8 cellular contexts compared by ENCODE assay signal in the genomic region with DNA sequence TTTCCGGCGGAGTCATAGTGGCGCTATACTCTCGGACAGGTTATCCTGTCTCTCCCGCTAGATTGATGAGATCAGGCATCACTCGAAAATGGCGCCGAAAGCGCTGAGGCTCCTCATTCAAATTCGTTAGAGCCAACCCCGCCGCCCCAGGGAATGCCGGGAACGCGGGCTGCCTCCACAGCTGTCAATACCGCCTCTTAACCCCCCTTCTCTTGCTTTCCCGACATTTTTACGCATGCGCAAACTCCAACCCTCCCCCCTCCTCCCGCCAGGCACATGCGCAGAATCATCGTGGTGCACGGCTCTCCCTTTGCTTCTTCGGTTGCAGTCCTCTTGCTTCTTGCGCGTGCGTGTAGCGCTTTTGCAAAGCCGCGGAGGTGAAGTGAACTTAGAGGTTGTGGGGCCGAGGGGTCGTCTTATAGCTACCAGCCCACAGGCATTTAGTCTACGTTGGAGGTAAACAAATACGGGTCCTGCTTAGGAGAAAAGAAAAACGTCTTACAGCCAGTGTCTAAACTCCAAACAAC.
DNase-seq lines count a peak whose midpoint lies in the region; FAIRE-seq and TF ChIP-seq lines count a peak whose summit lies in the region.

No MANE protein-coding gene starts in this region.

- peak overlapping the region; percentile 100 for H3K27ac Mint-ChIP-seq in activated naive CD4-positive, alpha-beta T cell treated with anti-CD3 and anti-CD28 coated beads for 36 hours

- H3K4me1 ChIP-seq in SJSA1 (replicated peaks) (no peaks in the 10 kb centered on the region), neuron (ENCODE audit: insufficient read depth, low read length) (peaks cover 18% of the 10 kb centered on the region)

- H3K4me3 ChIP-seq in HFF-Myc (replicated peaks; ENCODE audit: low read depth, low read length) = peak overlapping the region; percentile 74
- H3K4me3 ChIP-seq in SJSA1 = peak overlapping the region; percentile 77
- peak overlapping the region; percentile 61 for H3K4me3 ChIP-seq in neuron (ENCODE audit: low read length)

- H3K9me3 ChIP-seq in SJSA1 (replicated peaks) (no peaks in the 10 kb centered on the region), neuron (ENCODE audit: low read length) (no peaks in the 10 kb centered on the region)

- no peaks in the 10 kb centered on the region for H3K9me3 Mint-ChIP-seq in activated naive CD4-positive, alpha-beta T cell treated with anti-CD3 and anti-CD28 coated beads for 36 hours

- H3K27me3 ChIP-seq in SJSA1 (replicated peaks) (no peaks in the 10 kb centered on the region), neuron (ENCODE audit: insufficient read depth, low read length) (no peaks in the 10 kb centered on the region)

- peaks cover 27% of the 10 kb centered on the region for H3K4me1 Mint-ChIP-seq in activated naive CD4-positive, alpha-beta T cell treated with anti-CD3 and anti-CD28 coated beads for 36 hours (ENCODE audit: low read depth)

- DNase-seq in GM04503 (ENCODE audit: low read depth) (peak; percentile 91), HFF-Myc (ENCODE audit: extremely low read depth, low read depth) (peak; percentile 96), MV-4-11 (lab: John Stamatoyannopoulos, UW) (peak; percentile 97), SJSA1 (ENCODE audit: low read depth in 1 of 2, low spot score in 2 of 2) (peak; percentile 98), frontal cortex (ENCODE audit: low spot score in 2 of 2) (peak; percentile 82 to 86), stromal cell of bone marrow (ENCODE audit: low read depth) (peak; percentile 98)
- DNase-seq in activated naive CD4-positive, alpha-beta T cell treated with anti-CD3 and anti-CD28 coated beads for 36 hours = peak; percentile 99

- H3K36me3 Mint-ChIP-seq in activated naive CD4-positive, alpha-beta T cell treated with anti-CD3 and anti-CD28 coated beads for 36 hours (ENCODE audit: low read depth) = peaks cover 33% of the 10 kb centered on the region

- peak; percentile 51 for FAIRE-seq in frontal cortex (lab: Jason Lieb, UNC)

- CTCF ChIA-PET in activated naive CD4-positive, alpha-beta T cell treated with anti-CD3 and anti-CD28 coated beads for 36 hours (lab: Charles Lee) = interaction anchor here (0.6 to 5.1 kb wide), 4 partner anchors 26 to 412 kb away, joined by 3 to 44 read pairs (median 10); a partner anchor contains a TSS

- intact Hi-C loops in activated naive CD4-positive, alpha-beta T cell treated with anti-CD3 and anti-CD28 coated beads for 36 hours (cut with micrococcal nuclease) = loop anchor here (1.0 to 5.0 kb wide), 17 partner anchors 12 to 1371 kb away; a partner anchor contains a TSS

- H3K36me3 ChIP-seq in SJSA1 (peaks cover 24% of the 10 kb centered on the region), neuron (ENCODE audit: insufficient read depth, low read length) (peaks cover 5% of the 10 kb centered on the region)

- H3K27me3 Mint-ChIP-seq in activated naive CD4-positive, alpha-beta T cell treated with anti-CD3 and anti-CD28 coated beads for 36 hours (ENCODE audit: low read depth) = peaks cover 15% of the 10 kb centered on the region

- peak overlapping the region; percentile 100 for H3K4me3 Mint-ChIP-seq in activated naive CD4-positive, alpha-beta T cell treated with anti-CD3 and anti-CD28 coated beads for 36 hours

- no peak for TF ChIP-seq CTCF in HFF-Myc (IDR thresholded peaks at IDR 0.05; ENCODE audit: low read depth, low read length, missing control alignments)

- H2AFZ ChIP-seq in neuron (ENCODE audit: low read depth, low read length) = peak overlapping the region; percentile 23

- H3K27ac ChIP-seq in SJSA1 = peak overlapping the region; percentile 99

Comparison
In these comparisons a context has a peak if more than half of its experiments do, and no peak if none do; other contexts are left out.
1. Peak in every context shown above with its lines: DNase-seq, H3K4me3 ChIP-seq and H3K27ac ChIP-seq.